8 cellular contexts compared by ENCODE assay signal in the genomic region with DNA sequence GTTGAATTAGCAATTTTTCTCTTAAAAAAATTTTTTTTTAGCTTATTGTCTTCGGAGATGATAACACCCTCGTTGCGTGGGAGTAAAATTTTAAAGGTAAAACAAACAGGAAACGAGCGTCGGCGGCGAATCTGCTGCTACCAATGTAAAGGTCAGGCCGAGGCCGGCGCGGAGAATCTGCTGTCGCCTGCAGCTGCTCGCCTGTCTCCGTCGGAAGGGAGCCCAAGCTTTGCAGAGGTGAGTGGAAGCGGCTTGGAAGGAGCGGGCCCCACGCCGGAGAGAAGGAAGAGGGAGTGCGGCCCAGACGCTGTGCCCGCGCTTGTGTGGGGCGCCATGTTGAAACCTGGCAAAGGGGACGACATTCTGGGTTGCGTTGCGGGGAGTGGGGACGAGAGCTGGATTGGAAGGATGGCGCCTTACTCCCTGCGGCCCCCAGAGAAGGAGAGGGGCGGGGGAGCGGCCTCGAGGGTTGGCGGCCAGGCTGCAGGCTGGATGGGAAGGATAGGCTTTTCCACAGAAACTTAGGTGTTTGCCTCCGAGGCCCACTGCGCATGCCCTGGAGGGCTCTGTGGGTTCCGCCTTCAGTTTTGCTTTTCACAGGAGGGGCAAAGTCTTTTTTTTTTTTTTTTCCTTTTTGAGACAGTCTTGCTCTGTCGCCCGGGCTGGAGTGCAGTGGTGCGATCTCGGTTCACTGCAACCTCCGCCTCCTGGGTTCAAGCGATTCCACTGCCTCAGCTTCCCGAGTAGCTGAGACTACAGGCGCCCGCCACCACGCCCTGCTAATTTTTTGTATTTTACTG. TPM values are rescaled to one million over a fixed set of nuclear protein-coding genes. Genes with fewer than 3 reads are reported as not detected.
DNase-seq lines count a peak whose midpoint lies in the region; ATAC-seq and TF ChIP-seq lines count a peak whose summit lies in the region.

A gene with protein sequence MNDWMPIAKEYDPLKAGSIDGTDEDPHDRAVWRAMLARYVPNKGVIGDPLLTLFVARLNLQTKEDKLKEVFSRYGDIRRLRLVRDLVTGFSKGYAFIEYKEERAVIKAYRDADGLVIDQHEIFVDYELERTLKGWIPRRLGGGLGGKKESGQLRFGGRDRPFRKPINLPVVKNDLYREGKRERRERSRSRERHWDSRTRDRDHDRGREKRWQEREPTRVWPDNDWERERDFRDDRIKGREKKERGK (plus strand): TSS at position 160 of the 800 bp plus-strand sequence. CDS start 7,402 bp downstream, outside the sequence.

- peak; percentile 59 for ATAC-seq in GM21381 (IDR thresholded peaks at IDR 0.05; ENCODE audit: unreplicated experiment)
- ATAC-seq in activated T-helper 17 cell treated with anti-CD3 and anti-CD28 coated beads, Interleukin-2, amount 50 U/mL, for 72 hours (replicated peaks), result peak; percentile 77
- peak; percentile 85 for ATAC-seq in naive thymus-derived CD4-positive, alpha-beta T cell
- ATAC-seq in stimulated activated effector memory CD8-positive, alpha-beta T cell treated with anti-CD3 and anti-CD28 coated beads, Interleukin-12 subunit alpha, Interleukin-12 subunit beta, amount 100 ng/mL, for 72 hours, result peak; percentile 84

- peak within 1 kb of the TSS; percentile 98 for H3K27ac ChIP-seq in KMS-11
- H3K27ac ChIP-seq in naive thymus-derived CD4-positive, alpha-beta T cell (ENCODE audit: low read depth, low read length), result peak within 1 kb of the TSS; percentile 99

- peaks cover 18% of the 10 kb centered on the region for H3K4me1 Mint-ChIP-seq in activated T-helper 17 cell treated with anti-CD3 and anti-CD28 coated beads, Interleukin-2, amount 50 U/mL, for 72 hours
- peaks cover 21 to 45% (median 26%) of the 10 kb centered on the region in 7 donors for H3K4me1 Mint-ChIP-seq in naive thymus-derived CD4-positive, alpha-beta T cell
- H3K4me1 Mint-ChIP-seq in stimulated activated effector memory CD8-positive, alpha-beta T cell treated with anti-CD3 and anti-CD28 coated beads, Interleukin-12 subunit alpha, Interleukin-12 subunit beta, amount 100 ng/mL, for 72 hours, result peaks cover 24% of the 10 kb centered on the region

- no peaks in the 10 kb centered on the region for H3K79me2 ChIP-seq in KMS-11 (ENCODE audit: insufficient read depth, low read depth)

- TF ChIP-seq CTCF in KMS-11 (conservative IDR thresholded peaks at IDR 0.05; ENCODE audit: low read depth, low read length) (no peak), fibroblast of mammary gland (conservative IDR thresholded peaks at IDR 0.05; ENCODE audit: control insufficient read depth, insufficient read depth, low read depth, low read length) (no peak)

- H3K4me3 Mint-ChIP-seq in activated T-helper 17 cell treated with anti-CD3 and anti-CD28 coated beads, Interleukin-2, amount 50 U/mL, for 72 hours, result peak within 1 kb of the TSS; percentile 100
- peak within 1 kb of the TSS; percentile 92 to 100 (median 99) for H3K4me3 Mint-ChIP-seq in naive thymus-derived CD4-positive, alpha-beta T cell
- peak within 1 kb of the TSS; percentile 99 for H3K4me3 Mint-ChIP-seq in stimulated activated effector memory CD8-positive, alpha-beta T cell treated with anti-CD3 and anti-CD28 coated beads, Interleukin-12 subunit alpha, Interleukin-12 subunit beta, amount 100 ng/mL, for 72 hours

- no peaks in the 10 kb centered on the region for H3K27me3 ChIP-seq in KMS-11 (ENCODE audit: insufficient read depth, low read depth)
- H3K27me3 ChIP-seq in naive thymus-derived CD4-positive, alpha-beta T cell (ENCODE audit: control insufficient read depth in 2 of 2, insufficient read depth in 2 of 2, low read length in 2 of 2), result no peaks in the 10 kb centered on the region

- no peaks in the 10 kb centered on the region for H3K36me3 ChIP-seq in KMS-11 (ENCODE audit: insufficient read depth)
- peaks cover 0 to 6% (median 0%) of the 10 kb centered on the region in 3 experiments for H3K36me3 ChIP-seq in naive thymus-derived CD4-positive, alpha-beta T cell (ENCODE audit: control insufficient read depth in 2 of 3, insufficient read depth in 3 of 3, low read length in 3 of 3)

- no peaks in the 10 kb centered on the region for H3K9me3 Mint-ChIP-seq in activated T-helper 17 cell treated with anti-CD3 and anti-CD28 coated beads, Interleukin-2, amount 50 U/mL, for 72 hours
- H3K9me3 Mint-ChIP-seq in naive thymus-derived CD4-positive, alpha-beta T cell, result peaks cover 0 to 6% (median 0%) of the 10 kb centered on the region in 11 donors
- H3K9me3 Mint-ChIP-seq in stimulated activated effector memory CD8-positive, alpha-beta T cell treated with anti-CD3 and anti-CD28 coated beads, Interleukin-12 subunit alpha, Interleukin-12 subunit beta, amount 100 ng/mL, for 72 hours, result no peaks in the 10 kb centered on the region

- POLR2A ChIA-PET in naive thymus-derived CD4-positive, alpha-beta T cell (lab: Charles Lee), result interaction anchor here (0.5 to 4.3 kb wide), 29 partner anchors 10 to 1879 kb away, joined by 3 to 74 read pairs (median 4); a partner anchor contains a TSS

- H3K27me3 Mint-ChIP-seq in activated T-helper 17 cell treated with anti-CD3 and anti-CD28 coated beads, Interleukin-2, amount 50 U/mL, for 72 hours, result no peaks in the 10 kb centered on the region
- H3K27me3 Mint-ChIP-seq in naive thymus-derived CD4-positive, alpha-beta T cell, result no peaks in the 10 kb centered on the region

- H3K9ac ChIP-seq in KMS-11, result peak within 1 kb of the TSS; percentile 98

- H4K20me1 ChIP-seq in KMS-11 (ENCODE audit: insufficient read depth), result no peaks in the 10 kb centered on the region

- H3K4me1 ChIP-seq in KMS-11 (ENCODE audit: low read depth, poor library complexity, severe bottlenecking), result no peaks in the 10 kb centered on the region
- peaks cover 14 to 18% of the 10 kb centered on the region in 2 donors for H3K4me1 ChIP-seq in naive thymus-derived CD4-positive, alpha-beta T cell (ENCODE audit: control insufficient read depth in 2 of 2, insufficient read depth in 2 of 2, low read length in 2 of 2)

- intact Hi-C loops in naive thymus-derived CD4-positive, alpha-beta T cell (cut with micrococcal nuclease), result loop anchor here (1.0 to 5.0 kb wide), 10 partner anchors 17 to 225 kb away; a partner anchor contains a TSS

- no peaks in the 10 kb centered on the region for H3K9me3 ChIP-seq in naive thymus-derived CD4-positive, alpha-beta T cell (ENCODE audit: control insufficient read depth in 2 of 3, low read length in 3 of 3)

- DNase-seq in COLO668 (lab: John Stamatoyannopoulos, UW; ENCODE audit: unreplicated experiment) (peak; percentile 86), RPMI8226 (peak; percentile 88), fibroblast of mammary gland (ENCODE audit: low read depth) (peak; percentile 82)
- peak; percentile 79 to 92 (median 88) for DNase-seq in naive thymus-derived CD4-positive, alpha-beta T cell
- DNase-seq in stimulated activated effector memory CD8-positive, alpha-beta T cell treated with anti-CD3 and anti-CD28 coated beads, Interleukin-12 subunit alpha, Interleukin-12 subunit beta, amount 100 ng/mL, for 72 hours (ENCODE audit: low spot score in 2 of 2), result peak; percentile 72 to 91

- CTCF ChIA-PET in naive thymus-derived CD4-positive, alpha-beta T cell (lab: Charles Lee), result interaction anchor here (0.9 kb wide), 1 partner anchor 9 kb away, joined by 3 read pairs; no protein-coding TSS in a partner anchor

- H3K27ac Mint-ChIP-seq in activated T-helper 17 cell treated with anti-CD3 and anti-CD28 coated beads, Interleukin-2, amount 50 U/mL, for 72 hours, result peak within 1 kb of the TSS; percentile 100
- H3K27ac Mint-ChIP-seq in naive thymus-derived CD4-positive, alpha-beta T cell, result peak within 1 kb of the TSS; percentile 100
- H3K27ac Mint-ChIP-seq in stimulated activated effector memory CD8-positive, alpha-beta T cell treated with anti-CD3 and anti-CD28 coated beads, Interleukin-12 subunit alpha, Interleukin-12 subunit beta, amount 100 ng/mL, for 72 hours, result peak within 1 kb of the TSS; percentile 100

- H3K4me3 ChIP-seq in KMS-11 (IDR thresholded peaks at IDR 0.05; ENCODE audit: insufficient read depth, low read depth, low read length), result no peak within 1 kb of the TSS
- H3K4me3 ChIP-seq in fibroblast of mammary gland (ENCODE audit: control insufficient read depth, low read depth, low read length), result peak within 1 kb of the TSS; percentile 73
- peak within 1 kb of the TSS; percentile 97 for H3K4me3 ChIP-seq in naive thymus-derived CD4-positive, alpha-beta T cell (ENCODE audit: low read length)

- peaks cover 42% of the 10 kb centered on the region for H3K36me3 Mint-ChIP-seq in activated T-helper 17 cell treated with anti-CD3 and anti-CD28 coated beads, Interleukin-2, amount 50 U/mL, for 72 hours (ENCODE audit: low read depth)
- H3K36me3 Mint-ChIP-seq in naive thymus-derived CD4-positive, alpha-beta T cell, result peaks cover 0 to 12% (median 7%) of the 10 kb centered on the region in 5 donors
- peaks cover 61% of the 10 kb centered on the region for H3K36me3 Mint-ChIP-seq in stimulated activated effector memory CD8-positive, alpha-beta T cell treated with anti-CD3 and anti-CD28 coated beads, Interleukin-12 subunit alpha, Interleukin-12 subunit beta, amount 100 ng/mL, for 72 hours

- H2AFZ ChIP-seq in KMS-11 (ENCODE audit: low read depth), result peak within 1 kb of the TSS; percentile 78

- H3K4me2 ChIP-seq in KMS-11, result peak within 1 kb of the TSS; percentile 42

RNA-seq across cellular contexts. Expression of the gene that starts here (rescaled TPM):
- total RNA-seq in activated T-helper 17 cell treated with anti-CD3 and anti-CD28 coated beads, Interleukin-2, amount 50 U/mL, for 72 hours, result 10 to 100 TPM; 23.5 to 31.4 TPM
- 10 to 100 TPM; 30.2 to 53.4 (median 35.8) TPM for total RNA-seq in naive thymus-derived CD4-positive, alpha-beta T cell
- polyA plus RNA-seq in naive thymus-derived CD4-positive, alpha-beta T cell, result 10 to 100 TPM; 24.2 to 35.1 TPM
